Comparison of ENCODE assay signal across 28 cellular contexts in the genomic region with DNA sequence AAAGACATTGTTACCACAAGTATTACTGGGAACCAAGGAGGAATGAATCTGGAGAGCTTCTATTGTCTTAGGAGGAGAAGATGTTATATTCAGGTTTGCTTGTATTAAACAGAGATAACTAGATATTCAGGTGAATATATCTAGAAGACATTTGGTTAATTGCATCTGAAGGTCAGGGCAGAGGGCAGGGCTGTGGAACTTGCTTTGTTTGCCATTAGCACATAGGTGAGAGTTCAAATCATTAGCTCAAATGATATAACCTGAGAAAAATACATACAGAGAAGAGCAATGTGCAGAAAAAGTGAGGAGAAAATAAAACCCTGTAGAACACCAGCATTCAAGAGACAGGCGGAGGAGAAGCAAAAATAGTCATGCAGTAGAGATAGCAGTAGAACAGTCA.
"Had no signal": no experiment of that assay in that cellular context is flagged by ENCODE, and none has a peak within 500 bp of the region (broad histone marks: within the 10 kb centered on the region; RNA-seq: fewer than 3 reads in every experiment).

No MANE protein-coding gene starts in this region.

- H3K9me3 ChIP-seq: testis, thoracic aorta, thyroid gland, tibial artery, transverse colon, upper lobe of right lung, uterus, vagina had no signal

- H3K4me3 ChIP-seq: stomach, suprapubic skin, testis, thoracic aorta, thyroid gland, tibial artery, tibial nerve, transverse colon, upper lobe of left lung, upper lobe of right lung, uterus, vagina had no signal

- H3K27ac ChIP-seq: stomach, suprapubic skin, testis, thoracic aorta, thyroid gland, tibial artery, tibial nerve, transverse colon, upper lobe of left lung, upper lobe of right lung, uterus, vagina had no signal

- H3K4me1 ChIP-seq: stomach, suprapubic skin, testis, thyroid gland, tibial artery, tibial nerve, transverse colon, upper lobe of left lung, upper lobe of right lung, uterus, vagina had no signal

- H3K27me3 Mint-ChIP-seq: stimulated activated memory B cell treated with anti-CD40 and anti-IgM and Interleukin-4, amounts not matched to agents 10 μg/mL and 1 μg/mL and 100 μg/mL, for 72 hours; stimulated activated naive B cell treated with anti-CD40 and anti-IgM and Interleukin-4, amounts not matched to agents 10 μg/mL and 1 μg/mL and 100 μg/mL, for 72 hours; stimulated activated naive CD8-positive, alpha-beta T cell treated with anti-CD3 and anti-CD28 coated beads, Interleukin-15, amount 100 ng/mL, for 72 hours; stimulated activated naive CD8-positive, alpha-beta T cell treated with anti-CD3 and anti-CD28 coated beads, Interleukin-15, Interleukin-2, amounts not matched to agents 100 ng/mL and 50 ng/mL, for 24 hours; type B pancreatic cell had no signal

- H3K36me3 ChIP-seq: stomach, suprapubic skin, thoracic aorta, thyroid gland, tibial artery, tibial nerve, transverse colon, upper lobe of left lung, upper lobe of right lung, uterus, vagina had no signal

- H3K9me3 Mint-ChIP-seq: type B pancreatic cell had no signal

- H3K27ac Mint-ChIP-seq: stimulated activated effector memory CD8-positive, alpha-beta T cell treated with anti-CD3 and anti-CD28 coated beads, Interleukin-12 subunit alpha, Interleukin-12 subunit beta, amount 100 ng/mL, for 72 hours; stimulated activated memory B cell treated with anti-CD40 and anti-IgM and Interleukin-4, amounts not matched to agents 10 μg/mL and 1 μg/mL and 100 μg/mL, for 72 hours; stimulated activated naive B cell treated with anti-CD40 and anti-IgM and Interleukin-4, amounts not matched to agents 10 μg/mL and 1 μg/mL and 100 μg/mL, for 72 hours; stimulated activated naive CD8-positive, alpha-beta T cell treated with anti-CD3 and anti-CD28 coated beads, Interleukin-15, amount 100 ng/mL, for 72 hours; stimulated activated naive CD8-positive, alpha-beta T cell treated with anti-CD3 and anti-CD28 coated beads, Interleukin-15, Interleukin-2, amounts not matched to agents 100 ng/mL and 50 ng/mL, for 24 hours; type B pancreatic cell had no signal

- H3K4me1 Mint-ChIP-seq: stimulated activated effector memory CD8-positive, alpha-beta T cell treated with anti-CD3 and anti-CD28 coated beads, Interleukin-12 subunit alpha, Interleukin-12 subunit beta, amount 100 ng/mL, for 72 hours; stimulated activated memory B cell treated with anti-CD40 and anti-IgM and Interleukin-4, amounts not matched to agents 10 μg/mL and 1 μg/mL and 100 μg/mL, for 72 hours; stimulated activated naive B cell treated with anti-CD40 and anti-IgM and Interleukin-4, amounts not matched to agents 10 μg/mL and 1 μg/mL and 100 μg/mL, for 72 hours; stimulated activated naive CD8-positive, alpha-beta T cell treated with anti-CD3 and anti-CD28 coated beads, Interleukin-15, amount 100 ng/mL, for 72 hours had no signal

- H3K4me3 Mint-ChIP-seq: stimulated activated effector memory CD8-positive, alpha-beta T cell treated with anti-CD3 and anti-CD28 coated beads, Interleukin-12 subunit alpha, Interleukin-12 subunit beta, amount 100 ng/mL, for 72 hours; stimulated activated memory B cell treated with anti-CD40 and anti-IgM and Interleukin-4, amounts not matched to agents 10 μg/mL and 1 μg/mL and 100 μg/mL, for 72 hours; stimulated activated naive B cell treated with anti-CD40 and anti-IgM and Interleukin-4, amounts not matched to agents 10 μg/mL and 1 μg/mL and 100 μg/mL, for 72 hours; stimulated activated naive CD8-positive, alpha-beta T cell treated with anti-CD3 and anti-CD28 coated beads, Interleukin-15, amount 100 ng/mL, for 72 hours; stimulated activated naive CD8-positive, alpha-beta T cell treated with anti-CD3 and anti-CD28 coated beads, Interleukin-15, Interleukin-2, amounts not matched to agents 100 ng/mL and 50 ng/mL, for 24 hours; type B pancreatic cell had no signal

- H3K27me3 ChIP-seq: stomach, suprapubic skin, testis, thyroid gland, tibial artery, tibial nerve, transverse colon, upper lobe of left lung, upper lobe of right lung, uterus, vagina had no signal

- ATAC-seq: stimulated activated effector memory CD8-positive, alpha-beta T cell treated with anti-CD3 and anti-CD28 coated beads, Interleukin-12 subunit alpha, Interleukin-12 subunit beta, amount 100 ng/mL, for 72 hours; stimulated activated memory B cell treated with anti-CD40 and anti-IgM and Interleukin-4, amounts not matched to agents 10 μg/mL and 1 μg/mL and 100 μg/mL, for 72 hours; stimulated activated naive B cell treated with anti-CD40 and anti-IgM and Interleukin-4, amounts not matched to agents 10 μg/mL and 1 μg/mL and 100 μg/mL, for 72 hours; stimulated activated naive CD8-positive, alpha-beta T cell treated with anti-CD3 and anti-CD28 coated beads, Interleukin-15, amount 100 ng/mL, for 72 hours; stimulated activated naive CD8-positive, alpha-beta T cell treated with anti-CD3 and anti-CD28 coated beads, Interleukin-15, Interleukin-2, amounts not matched to agents 100 U/mL and 50 U/mL, for 24 hours; upper lobe of right lung had no signal

- H3K36me3 Mint-ChIP-seq: stimulated activated effector memory CD8-positive, alpha-beta T cell treated with anti-CD3 and anti-CD28 coated beads, Interleukin-12 subunit alpha, Interleukin-12 subunit beta, amount 100 ng/mL, for 72 hours; stimulated activated memory B cell treated with anti-CD40 and anti-IgM and Interleukin-4, amounts not matched to agents 10 μg/mL and 1 μg/mL and 100 μg/mL, for 72 hours; stimulated activated naive B cell treated with anti-CD40 and anti-IgM and Interleukin-4, amounts not matched to agents 10 μg/mL and 1 μg/mL and 100 μg/mL, for 72 hours; type B pancreatic cell had no signal

- DNase-seq: stimulated activated CD4-positive, alpha-beta T cell treated with anti-CD3 and anti-CD28 coated beads, Interleukin-2, amount 100 ng/mL, for 48 hours; stimulated activated CD4-positive, alpha-beta T cell treated with anti-CD3 and anti-CD28 coated beads, Interleukin-4, amount 100 ng/mL, for 1 hour; stimulated activated CD4-positive, alpha-beta T cell treated with anti-CD3 and anti-CD28 coated beads, Interleukin-4, amount 100 ng/mL, for 24 hours; stimulated activated CD4-positive, alpha-beta T cell treated with anti-CD3 and anti-CD28 coated beads, Interleukin-4, amount 100 ng/mL, for 4 hours; stimulated activated CD8-positive, alpha-beta memory T cell treated with anti-CD3 and anti-CD28 coated beads, Interleukin-4, amount 100 ng/mL, for 48 hours; stimulated activated naive B cell treated with anti-CD40 and anti-IgM and Interleukin-4, amounts not matched to agents 10 μg/mL and 1 μg/mL and 100 μg/mL, for 72 hours; stimulated activated naive CD4-positive, alpha-beta T cell; stimulated activated naive CD4-positive, alpha-beta T cell treated with Interleukin-2 at 50 U/mL for 16 hours; stimulated activated naive CD8-positive, alpha-beta T cell treated with anti-CD3 and anti-CD28 coated beads, Interleukin-15, amount 100 ng/mL, for 72 hours; stimulated activated naive CD8-positive, alpha-beta T cell treated with anti-CD3 and anti-CD28 coated beads, Interleukin-15, Interleukin-2, amounts not matched to agents 100 U/mL and 50 U/mL, for 24 hours; stomach; substantia nigra; testis; thyroid gland; tibial artery; transverse colon; trophoblast cell; upper lobe of left lung; upper lobe of right lung; uterus had no signal
